Comparison of ENCODE assay signal across 2 cellular contexts in the genomic region with DNA sequence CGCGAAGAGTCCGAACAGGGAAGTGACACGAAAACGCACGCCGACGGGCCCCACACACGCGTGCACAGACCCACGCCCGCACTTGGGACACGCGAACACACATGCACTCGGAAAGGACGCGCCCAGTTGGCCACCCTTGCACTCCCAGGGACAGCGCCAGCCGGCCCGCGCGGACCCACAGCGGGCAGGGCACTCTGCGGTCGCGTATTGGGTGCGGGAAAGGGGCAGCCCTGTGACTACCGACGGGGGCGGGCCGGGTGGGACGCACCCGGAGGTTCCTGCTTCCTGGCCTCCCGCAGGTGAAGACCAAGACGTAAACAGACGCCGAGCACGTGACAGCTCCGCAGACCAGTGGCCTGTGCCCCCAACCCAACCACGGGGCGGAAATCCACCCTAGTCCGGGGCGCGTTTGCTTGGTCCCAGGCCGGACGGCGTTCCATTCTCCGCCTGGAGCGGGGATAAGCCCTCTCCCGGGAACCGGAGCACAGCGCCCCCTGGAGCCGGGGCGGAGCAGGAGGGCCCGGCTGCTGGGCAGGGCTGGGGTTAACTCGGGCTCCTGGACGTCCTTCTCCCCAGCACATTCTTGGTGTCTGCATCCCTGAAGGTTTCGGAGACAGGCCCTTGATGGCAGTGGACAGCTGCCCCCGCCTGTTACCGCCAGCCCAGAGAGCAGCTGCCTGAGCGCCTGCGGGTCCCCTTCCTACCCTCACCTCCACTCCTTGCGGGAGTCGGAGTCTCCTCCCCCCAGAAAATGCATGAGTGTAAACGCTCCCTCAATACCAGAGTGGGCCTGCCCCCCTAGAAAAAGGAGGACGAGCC.
TF ChIP-seq lines count a peak whose summit lies in the region.

No MANE protein-coding gene starts in this region.

TF ChIP-seq in HEK293, 187 proteins besides CTCF, POLR2A, EP300 and RAD21 (continued from another document and continues in another):
- TF ChIP-seq, protein P1, sequence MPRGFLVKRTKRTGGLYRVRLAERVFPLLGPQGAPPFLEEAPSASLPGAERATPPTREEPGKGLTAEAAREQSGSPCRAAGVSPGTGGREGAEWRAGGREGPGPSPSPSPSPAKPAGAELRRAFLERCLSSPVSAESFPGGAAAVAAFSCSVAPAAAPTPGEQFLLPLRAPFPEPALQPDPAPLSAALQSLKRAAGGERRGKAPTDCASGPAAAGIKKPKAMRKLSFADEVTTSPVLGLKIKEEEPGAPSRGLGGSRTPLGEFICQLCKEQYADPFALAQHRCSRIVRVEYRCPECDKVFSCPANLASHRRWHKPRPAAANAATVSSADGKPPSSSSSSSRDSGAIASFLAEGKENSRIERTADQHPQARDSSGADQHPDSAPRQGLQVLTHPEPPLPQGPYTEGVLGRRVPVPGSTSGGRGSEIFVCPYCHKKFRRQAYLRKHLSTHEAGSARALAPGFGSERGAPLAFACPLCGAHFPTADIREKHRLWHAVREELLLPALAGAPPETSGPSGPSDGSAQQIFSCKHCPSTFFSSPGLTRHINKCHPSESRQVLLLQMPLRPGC (tag by site-specific recombination; IDR thresholded peaks at IDR 0.05), result 0 out of 2 replicates have a peak, but pooled peaks have one; percentile 12
- no peak; the same call in 1 of the 2 replicates for TF ChIP-seq ZNF629 (tag by site-specific recombination; IDR thresholded peaks at IDR 0.05)
- no peak for TF ChIP-seq HOXA7 (CRISPR knock-in tag; IDR thresholded peaks at IDR 0.05; ENCODE audit: borderline replicate concordance)
- TF ChIP-seq, protein P2, sequence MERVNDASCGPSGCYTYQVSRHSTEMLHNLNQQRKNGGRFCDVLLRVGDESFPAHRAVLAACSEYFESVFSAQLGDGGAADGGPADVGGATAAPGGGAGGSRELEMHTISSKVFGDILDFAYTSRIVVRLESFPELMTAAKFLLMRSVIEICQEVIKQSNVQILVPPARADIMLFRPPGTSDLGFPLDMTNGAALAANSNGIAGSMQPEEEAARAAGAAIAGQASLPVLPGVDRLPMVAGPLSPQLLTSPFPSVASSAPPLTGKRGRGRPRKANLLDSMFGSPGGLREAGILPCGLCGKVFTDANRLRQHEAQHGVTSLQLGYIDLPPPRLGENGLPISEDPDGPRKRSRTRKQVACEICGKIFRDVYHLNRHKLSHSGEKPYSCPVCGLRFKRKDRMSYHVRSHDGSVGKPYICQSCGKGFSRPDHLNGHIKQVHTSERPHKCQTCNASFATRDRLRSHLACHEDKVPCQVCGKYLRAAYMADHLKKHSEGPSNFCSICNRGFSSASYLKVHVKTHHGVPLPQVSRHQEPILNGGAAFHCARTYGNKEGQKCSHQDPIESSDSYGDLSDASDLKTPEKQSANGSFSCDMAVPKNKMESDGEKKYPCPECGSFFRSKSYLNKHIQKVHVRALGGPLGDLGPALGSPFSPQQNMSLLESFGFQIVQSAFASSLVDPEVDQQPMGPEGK (tag by site-specific recombination; IDR thresholded peaks at IDR 0.05), result peak; percentile 21; the same call in 1 of the 2 replicates
- TF ChIP-seq KLF10 (tag by site-specific recombination; IDR thresholded peaks at IDR 0.05), result no peak
- no peak for TF ChIP-seq ZSCAN16 (tag by site-specific recombination; IDR thresholded peaks at IDR 0.05)
- TF ChIP-seq SP3 (tag by site-specific recombination; IDR thresholded peaks at IDR 0.05), result peak; percentile 90; the same call in 1 of the 2 replicates
- peak; percentile 70 for TF ChIP-seq ZNF391 (tag by site-specific recombination; IDR thresholded peaks at IDR 0.05; ENCODE audit: borderline replicate concordance, low read depth)
- TF ChIP-seq ZNF707 (tag by site-specific recombination; IDR thresholded peaks at IDR 0.05), result no peak
- TF ChIP-seq, protein P3, sequence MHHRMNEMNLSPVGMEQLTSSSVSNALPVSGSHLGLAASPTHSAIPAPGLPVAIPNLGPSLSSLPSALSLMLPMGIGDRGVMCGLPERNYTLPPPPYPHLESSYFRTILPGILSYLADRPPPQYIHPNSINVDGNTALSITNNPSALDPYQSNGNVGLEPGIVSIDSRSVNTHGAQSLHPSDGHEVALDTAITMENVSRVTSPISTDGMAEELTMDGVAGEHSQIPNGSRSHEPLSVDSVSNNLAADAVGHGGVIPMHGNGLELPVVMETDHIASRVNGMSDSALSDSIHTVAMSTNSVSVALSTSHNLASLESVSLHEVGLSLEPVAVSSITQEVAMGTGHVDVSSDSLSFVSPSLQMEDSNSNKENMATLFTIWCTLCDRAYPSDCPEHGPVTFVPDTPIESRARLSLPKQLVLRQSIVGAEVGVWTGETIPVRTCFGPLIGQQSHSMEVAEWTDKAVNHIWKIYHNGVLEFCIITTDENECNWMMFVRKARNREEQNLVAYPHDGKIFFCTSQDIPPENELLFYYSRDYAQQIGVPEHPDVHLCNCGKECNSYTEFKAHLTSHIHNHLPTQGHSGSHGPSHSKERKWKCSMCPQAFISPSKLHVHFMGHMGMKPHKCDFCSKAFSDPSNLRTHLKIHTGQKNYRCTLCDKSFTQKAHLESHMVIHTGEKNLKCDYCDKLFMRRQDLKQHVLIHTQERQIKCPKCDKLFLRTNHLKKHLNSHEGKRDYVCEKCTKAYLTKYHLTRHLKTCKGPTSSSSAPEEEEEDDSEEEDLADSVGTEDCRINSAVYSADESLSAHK (tag by site-specific recombination; IDR thresholded peaks at IDR 0.05), result peak; percentile 12; the same call in 1 of the 2 replicates
- TF ChIP-seq, protein P4, sequence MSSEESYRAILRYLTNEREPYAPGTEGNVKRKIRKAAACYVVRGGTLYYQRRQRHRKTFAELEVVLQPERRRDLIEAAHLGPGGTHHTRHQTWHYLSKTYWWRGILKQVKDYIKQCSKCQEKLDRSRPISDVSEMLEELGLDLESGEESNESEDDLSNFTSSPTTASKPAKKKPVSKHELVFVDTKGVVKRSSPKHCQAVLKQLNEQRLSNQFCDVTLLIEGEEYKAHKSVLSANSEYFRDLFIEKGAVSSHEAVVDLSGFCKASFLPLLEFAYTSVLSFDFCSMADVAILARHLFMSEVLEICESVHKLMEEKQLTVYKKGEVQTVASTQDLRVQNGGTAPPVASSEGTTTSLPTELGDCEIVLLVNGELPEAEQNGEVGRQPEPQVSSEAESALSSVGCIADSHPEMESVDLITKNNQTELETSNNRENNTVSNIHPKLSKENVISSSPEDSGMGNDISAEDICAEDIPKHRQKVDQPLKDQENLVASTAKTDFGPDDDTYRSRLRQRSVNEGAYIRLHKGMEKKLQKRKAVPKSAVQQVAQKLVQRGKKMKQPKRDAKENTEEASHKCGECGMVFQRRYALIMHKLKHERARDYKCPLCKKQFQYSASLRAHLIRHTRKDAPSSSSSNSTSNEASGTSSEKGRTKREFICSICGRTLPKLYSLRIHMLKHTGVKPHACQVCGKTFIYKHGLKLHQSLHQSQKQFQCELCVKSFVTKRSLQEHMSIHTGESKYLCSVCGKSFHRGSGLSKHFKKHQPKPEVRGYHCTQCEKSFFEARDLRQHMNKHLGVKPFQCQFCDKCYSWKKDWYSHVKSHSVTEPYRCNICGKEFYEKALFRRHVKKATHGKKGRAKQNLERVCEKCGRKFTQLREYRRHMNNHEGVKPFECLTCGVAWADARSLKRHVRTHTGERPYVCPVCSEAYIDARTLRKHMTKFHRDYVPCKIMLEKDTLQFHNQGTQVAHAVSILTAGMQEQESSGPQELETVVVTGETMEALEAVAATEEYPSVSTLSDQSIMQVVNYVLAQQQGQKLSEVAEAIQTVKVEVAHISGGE (tag by site-specific recombination; conservative IDR thresholded peaks at IDR 0.05; ENCODE audit: low read depth), result peak; percentile 69
- no peak for TF ChIP-seq GLI2 (tag by site-specific recombination; IDR thresholded peaks at IDR 0.05; ENCODE audit: borderline replicate concordance, low read depth)

TF ChIP-seq in HepG2, 621 proteins besides CTCF, POLR2A, EP300 and RAD21 (continued from another document and continues in another):
- TF ChIP-seq, protein P5, sequence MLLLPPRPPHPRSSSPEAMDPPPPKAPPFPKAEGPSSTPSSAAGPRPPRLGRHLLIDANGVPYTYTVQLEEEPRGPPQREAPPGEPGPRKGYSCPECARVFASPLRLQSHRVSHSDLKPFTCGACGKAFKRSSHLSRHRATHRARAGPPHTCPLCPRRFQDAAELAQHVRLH (CRISPR knock-in tag; IDR thresholded peaks at IDR 0.05; ENCODE audit: borderline replicate concordance, low read depth), result peak; percentile 61; the same call in 1 of the 2 replicates
- TF ChIP-seq ZZZ3 (CRISPR knock-in tag; IDR thresholded peaks at IDR 0.05; ENCODE audit: borderline replicate concordance) (no peak), SRSF4 (IDR thresholded peaks at IDR 0.05; ENCODE audit: low read depth, low read length, poor library complexity, severe bottlenecking) (no peak), ZNF34 (CRISPR knock-in tag; IDR thresholded peaks at IDR 0.05; ENCODE audit: borderline replicate concordance) (peak; percentile 76; the same call in 1 of the 2 replicates), BRD4 (CRISPR knock-in tag; IDR thresholded peaks at IDR 0.05) (0 out of 2 replicates have a peak, but pooled peaks have one; percentile 33), NFE2L2 (IDR thresholded peaks at IDR 0.05; ENCODE audit: low read length) (no peak), ZNF790 (CRISPR knock-in tag; IDR thresholded peaks at IDR 0.05; ENCODE audit: borderline replicate concordance) (no peak; the same call in 1 of the 2 replicates), ATAD3A (CRISPR knock-in tag; IDR thresholded peaks at IDR 0.05) (no peak)
- TF ChIP-seq, protein P6, sequence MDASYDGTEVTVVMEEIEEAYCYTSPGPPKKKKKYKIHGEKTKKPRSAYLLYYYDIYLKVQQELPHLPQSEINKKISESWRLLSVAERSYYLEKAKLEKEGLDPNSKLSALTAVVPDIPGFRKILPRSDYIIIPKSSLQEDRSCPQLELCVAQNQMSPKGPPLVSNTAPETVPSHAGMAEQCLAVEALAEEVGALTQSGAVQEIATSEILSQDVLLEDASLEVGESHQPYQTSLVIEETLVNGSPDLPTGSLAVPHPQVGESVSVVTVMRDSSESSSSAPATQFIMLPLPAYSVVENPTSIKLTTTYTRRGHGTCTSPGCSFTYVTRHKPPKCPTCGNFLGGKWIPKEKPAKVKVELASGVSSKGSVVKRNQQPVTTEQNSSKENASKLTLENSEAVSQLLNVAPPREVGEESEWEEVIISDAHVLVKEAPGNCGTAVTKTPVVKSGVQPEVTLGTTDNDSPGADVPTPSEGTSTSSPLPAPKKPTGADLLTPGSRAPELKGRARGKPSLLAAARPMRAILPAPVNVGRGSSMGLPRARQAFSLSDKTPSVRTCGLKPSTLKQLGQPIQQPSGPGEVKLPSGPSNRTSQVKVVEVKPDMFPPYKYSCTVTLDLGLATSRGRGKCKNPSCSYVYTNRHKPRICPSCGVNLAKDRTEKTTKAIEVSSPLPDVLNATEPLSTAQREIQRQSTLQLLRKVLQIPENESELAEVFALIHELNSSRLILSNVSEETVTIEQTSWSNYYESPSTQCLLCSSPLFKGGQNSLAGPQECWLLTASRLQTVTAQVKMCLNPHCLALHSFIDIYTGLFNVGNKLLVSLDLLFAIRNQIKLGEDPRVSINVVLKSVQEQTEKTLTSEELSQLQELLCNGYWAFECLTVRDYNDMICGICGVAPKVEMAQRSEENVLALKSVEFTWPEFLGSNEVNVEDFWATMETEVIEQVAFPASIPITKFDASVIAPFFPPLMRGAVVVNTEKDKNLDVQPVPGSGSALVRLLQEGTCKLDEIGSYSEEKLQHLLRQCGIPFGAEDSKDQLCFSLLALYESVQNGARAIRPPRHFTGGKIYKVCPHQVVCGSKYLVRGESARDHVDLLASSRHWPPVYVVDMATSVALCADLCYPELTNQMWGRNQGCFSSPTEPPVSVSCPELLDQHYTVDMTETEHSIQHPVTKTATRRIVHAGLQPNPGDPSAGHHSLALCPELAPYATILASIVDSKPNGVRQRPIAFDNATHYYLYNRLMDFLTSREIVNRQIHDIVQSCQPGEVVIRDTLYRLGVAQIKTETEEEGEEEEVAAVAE (CRISPR knock-in tag; IDR thresholded peaks at IDR 0.05; ENCODE audit: borderline replicate concordance), result no peak; the same call in 1 of the 2 replicates
- TF ChIP-seq, protein P7, sequence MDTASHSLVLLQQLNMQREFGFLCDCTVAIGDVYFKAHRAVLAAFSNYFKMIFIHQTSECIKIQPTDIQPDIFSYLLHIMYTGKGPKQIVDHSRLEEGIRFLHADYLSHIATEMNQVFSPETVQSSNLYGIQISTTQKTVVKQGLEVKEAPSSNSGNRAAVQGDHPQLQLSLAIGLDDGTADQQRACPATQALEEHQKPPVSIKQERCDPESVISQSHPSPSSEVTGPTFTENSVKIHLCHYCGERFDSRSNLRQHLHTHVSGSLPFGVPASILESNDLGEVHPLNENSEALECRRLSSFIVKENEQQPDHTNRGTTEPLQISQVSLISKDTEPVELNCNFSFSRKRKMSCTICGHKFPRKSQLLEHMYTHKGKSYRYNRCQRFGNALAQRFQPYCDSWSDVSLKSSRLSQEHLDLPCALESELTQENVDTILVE (CRISPR knock-in tag; IDR thresholded peaks at IDR 0.05), result 0 out of 2 replicates have a peak, but pooled peaks have one; percentile 52
- TF ChIP-seq, protein P2 (CRISPR knock-in tag; IDR thresholded peaks at IDR 0.05), result peak; percentile 57
- TF ChIP-seq, protein P8, sequence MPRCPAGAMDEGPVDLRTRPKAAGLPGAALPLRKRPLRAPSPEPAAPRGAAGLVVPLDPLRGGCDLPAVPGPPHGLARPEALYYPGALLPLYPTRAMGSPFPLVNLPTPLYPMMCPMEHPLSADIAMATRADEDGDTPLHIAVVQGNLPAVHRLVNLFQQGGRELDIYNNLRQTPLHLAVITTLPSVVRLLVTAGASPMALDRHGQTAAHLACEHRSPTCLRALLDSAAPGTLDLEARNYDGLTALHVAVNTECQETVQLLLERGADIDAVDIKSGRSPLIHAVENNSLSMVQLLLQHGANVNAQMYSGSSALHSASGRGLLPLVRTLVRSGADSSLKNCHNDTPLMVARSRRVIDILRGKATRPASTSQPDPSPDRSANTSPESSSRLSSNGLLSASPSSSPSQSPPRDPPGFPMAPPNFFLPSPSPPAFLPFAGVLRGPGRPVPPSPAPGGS (CRISPR knock-in tag; IDR thresholded peaks at IDR 0.05), result peak; percentile 9
- TF ChIP-seq, protein P9, sequence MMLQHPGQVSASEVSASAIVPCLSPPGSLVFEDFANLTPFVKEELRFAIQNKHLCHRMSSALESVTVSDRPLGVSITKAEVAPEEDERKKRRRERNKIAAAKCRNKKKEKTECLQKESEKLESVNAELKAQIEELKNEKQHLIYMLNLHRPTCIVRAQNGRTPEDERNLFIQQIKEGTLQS (CRISPR knock-in tag; IDR thresholded peaks at IDR 0.05), result peak; percentile 9; the same call in 1 of the 2 replicates
